ENCODE assay signal across 22 cellular contexts in the genomic region with DNA sequence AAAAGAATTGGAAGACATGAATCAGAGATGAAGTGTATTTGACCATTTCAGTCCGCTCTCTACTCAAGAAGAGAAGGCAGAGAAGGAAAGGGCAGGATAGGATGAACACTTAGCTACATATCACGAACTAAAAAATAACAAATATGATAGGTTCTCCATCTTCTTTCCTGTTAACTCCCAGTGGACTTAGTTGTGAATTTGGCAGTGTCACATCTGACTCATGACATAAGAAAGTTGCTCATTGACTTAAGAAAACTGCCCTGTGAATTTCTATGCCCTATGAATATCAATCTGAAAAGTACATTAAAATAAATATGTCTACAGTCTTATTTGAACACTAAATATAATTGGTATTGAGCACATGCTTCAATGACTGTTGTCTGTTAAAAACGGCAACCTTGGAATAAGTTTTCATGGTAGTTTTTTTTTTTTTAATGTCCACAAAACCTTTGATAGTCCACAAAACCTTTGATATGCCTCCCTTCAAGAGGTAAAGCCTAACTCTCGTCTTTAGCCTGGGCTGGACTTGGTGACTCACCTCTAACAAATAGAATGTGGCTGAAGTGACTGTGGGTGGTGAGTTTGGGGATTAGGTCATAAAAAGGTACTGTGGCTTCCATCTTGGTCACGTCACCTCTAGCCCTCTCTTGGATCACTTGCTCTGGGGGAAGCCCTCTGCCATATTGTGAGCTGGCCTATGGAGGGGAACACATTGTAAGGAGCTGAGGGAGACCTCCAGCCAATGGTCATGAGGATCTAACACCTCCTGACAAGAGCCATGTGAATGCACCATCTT.
DNase-seq lines count a peak whose midpoint lies in the region; ATAC-seq and TF ChIP-seq lines count a peak whose summit lies in the region.
"Had no signal": no experiment of that assay in that cellular context is flagged by ENCODE, and none has a peak within 500 bp of the region (broad histone marks: within the 10 kb centered on the region; RNA-seq: fewer than 3 reads in every experiment).

No MANE protein-coding gene starts in this region.

- TF ChIP-seq CTCF in mammary epithelial cell (conservative IDR thresholded peaks at IDR 0.05 in 1 of 2, IDR thresholded peaks at IDR 0.05 in 1 of 2; ENCODE audit: extremely low read depth in 1 of 2, insufficient read depth in 1 of 2, low read depth in 1 of 2, low read length in 2 of 2) = no peak
- TF ChIP-seq CTCF in MCF 10A (IDR thresholded peaks at IDR 0.05; ENCODE audit: unreplicated experiment) = no peak
- TF ChIP-seq CTCF in fibroblast of pulmonary artery (IDR thresholded peaks at IDR 0.05; ENCODE audit: low read length, missing control alignments) = no peak

- H3K36me3 ChIP-seq in mammary epithelial cell (ENCODE audit: insufficient read depth, low read length) = no peaks in the 10 kb centered on the region

- peaks cover 59% of the 10 kb centered on the region for H3K27me3 Mint-ChIP-seq in MCF 10A (ENCODE audit: insufficient read depth, unreplicated experiment)
- peaks cover 6% of the 10 kb centered on the region for H3K27me3 Mint-ChIP-seq in activated T-helper 17 cell treated with anti-CD3 and anti-CD28 coated beads, Interleukin-2, amount 50 U/mL, for 72 hours

- no peak overlapping the region for H3K27ac Mint-ChIP-seq in MCF 10A (ENCODE audit: low read depth, unreplicated experiment)
- no peak overlapping the region for H3K27ac Mint-ChIP-seq in activated T-helper 17 cell treated with anti-CD3 and anti-CD28 coated beads, Interleukin-2, amount 50 U/mL, for 72 hours
- H3K27ac Mint-ChIP-seq: activated naive CD8-positive, alpha-beta T cell; natural killer cell treated with Interleukin-12 subunit alpha and Interleukin-12 subunit beta and Interleukin-15 and Interleukin-18, amount 100 ng/mL, for 72 hours had no signal

- no peaks in the 10 kb centered on the region for H3K9me3 Mint-ChIP-seq in MCF 10A (ENCODE audit: unreplicated experiment)
- H3K9me3 Mint-ChIP-seq in activated T-helper 17 cell treated with anti-CD3 and anti-CD28 coated beads, Interleukin-2, amount 50 U/mL, for 72 hours = no peaks in the 10 kb centered on the region
- H3K9me3 Mint-ChIP-seq: natural killer cell treated with Interleukin-12 subunit alpha and Interleukin-12 subunit beta and Interleukin-15 and Interleukin-18, amount 100 ng/mL, for 72 hours had no signal

- H2AFZ ChIP-seq in mammary epithelial cell (ENCODE audit: low read depth, low read length) = peak overlapping the region; percentile 14
- H2AFZ ChIP-seq: parathyroid adenoma had no signal

- DNase-seq in mammary epithelial cell (peak; percentile 19), MCF 10A (ENCODE audit: unreplicated experiment) (no peak), fibroblast of pulmonary artery (ENCODE audit: low read depth) (peak; percentile 58), stromal cell of bone marrow (ENCODE audit: low read depth) (peak; percentile 64), OCI-M1 (lab: John Stamatoyannopoulos, UW) (no peak), pons (ENCODE audit: low spot score) (no peak)
- no peak for DNase-seq in activated CD4-positive, alpha-beta T cell treated with anti-CD3 and anti-CD28 coated beads, Interleukin-2, amount 50 U/mL, for 48 hours
- DNase-seq: COR-L47; effector CD8-positive, alpha-beta T cell; KG1; midbrain; NCI-H1694; NCI-H82; SHP77 treated with DMSO at 0.1 percent for 48 hours; substantia nigra had no signal

- 67% methylated on average over 5 of the region's 5 CpGs for WGBS in mammary epithelial cell (ENCODE audit: low coverage, missing lambda C conversion rate)

- H3K4me3 ChIP-seq in mammary epithelial cell (replicated peaks in 1 of 3; ENCODE audit: insufficient read depth in 1 of 3, low read depth in 2 of 3, low read length in 3 of 3) (no peak overlapping the region), fibroblast of pulmonary artery (replicated peaks; ENCODE audit: low read depth, low read length) (no peak overlapping the region)
- H3K4me3 ChIP-seq: A549 had no signal

- no peak overlapping the region for H3K4me3 Mint-ChIP-seq in MCF 10A (ENCODE audit: unreplicated experiment)
- H3K4me3 Mint-ChIP-seq in activated T-helper 17 cell treated with anti-CD3 and anti-CD28 coated beads, Interleukin-2, amount 50 U/mL, for 72 hours = no peak overlapping the region
- H3K4me3 Mint-ChIP-seq: activated naive CD8-positive, alpha-beta T cell; natural killer cell treated with Interleukin-12 subunit alpha and Interleukin-12 subunit beta and Interleukin-15 and Interleukin-18, amount 100 ng/mL, for 72 hours had no signal

- H3K79me2 ChIP-seq in mammary epithelial cell (ENCODE audit: insufficient read depth, low read length) = no peaks in the 10 kb centered on the region
- H3K79me2 ChIP-seq: parathyroid adenoma had no signal

- dilution Hi-C loops in mammary epithelial cell (cut with HindIII; ENCODE audit: low sequenced_read_pairs) = no loop called here

- H3K4me1 Mint-ChIP-seq in MCF 10A (ENCODE audit: insufficient read depth, unreplicated experiment) = peaks cover 8% of the 10 kb centered on the region
- no peaks in the 10 kb centered on the region for H3K4me1 Mint-ChIP-seq in activated T-helper 17 cell treated with anti-CD3 and anti-CD28 coated beads, Interleukin-2, amount 50 U/mL, for 72 hours

- H3K9me3 ChIP-seq in mammary epithelial cell (replicated peaks; ENCODE audit: insufficient read depth, low read length) = no peaks in the 10 kb centered on the region
- H3K9me3 ChIP-seq: A549 had no signal

- ATAC-seq in activated T-helper 17 cell treated with anti-CD3 and anti-CD28 coated beads, Interleukin-2, amount 50 U/mL, for 72 hours (replicated peaks) = peak; percentile 79
- ATAC-seq: A549; left lobe of liver; natural killer cell treated with Interleukin-12 subunit alpha and Interleukin-12 subunit beta and Interleukin-15 and Interleukin-18, amount 100 ng/mL, for 72 hours; sciatic nerve had no signal

- H3K27ac ChIP-seq in mammary epithelial cell (ENCODE audit: insufficient read depth, low read depth, low read length) = no peak overlapping the region
- H3K27ac ChIP-seq: A549, parathyroid adenoma had no signal

- H3K27me3 ChIP-seq in mammary epithelial cell (ENCODE audit: insufficient read depth, low read length) = no peaks in the 10 kb centered on the region

- CTCF ChIA-PET in mammary epithelial cell (lab: Charles Lee; ENCODE audit: low non-redundant PET) (no interaction called here), MCF 10A (lab: Yijun Ruan, JAX) (interaction anchor here (1.2 kb wide), 1 partner anchor 21 kb away, joined by 5 read pairs; no protein-coding TSS in a partner anchor)

- BruUV-seq in mammary epithelial cell (replicated peaks; lab: Mats Ljungman, UMichigan) = no TSS peak
- BruUV-seq in MCF 10A (replicated peaks; lab: Mats Ljungman, UMichigan) = no TSS peak

- POLR2A ChIA-PET in MCF 10A (lab: Yijun Ruan, JAX) = interaction anchor here (1.0 kb wide), 1 partner anchor 14 kb away, joined by 3 read pairs; no protein-coding TSS in a partner anchor

- H4K20me1 ChIP-seq in mammary epithelial cell (ENCODE audit: insufficient read depth, low read length) = no peaks in the 10 kb centered on the region

- intact Hi-C loops in mammary epithelial cell (cut with micrococcal nuclease) (no loop called here), MCF 10A (cut with micrococcal nuclease) (no loop called here)

- in situ Hi-C loops in mammary epithelial cell (cut with MboI; ENCODE audit: low sequenced_read_pairs in 2 of 2) = no loop called here

- H3K9ac ChIP-seq in mammary epithelial cell (ENCODE audit: insufficient read depth, low read length) = no peak overlapping the region
- H3K9ac ChIP-seq: parathyroid adenoma had no signal

- peaks cover 15% of the 10 kb centered on the region for H3K4me1 ChIP-seq in mammary epithelial cell (ENCODE audit: insufficient read depth, low read length)
- H3K4me1 ChIP-seq: A549, parathyroid adenoma had no signal

- H3K4me2 ChIP-seq in mammary epithelial cell (ENCODE audit: insufficient read depth, low read depth, low read length) = no peak overlapping the region
- H3K4me2 ChIP-seq: A549 had no signal

- no peaks in the 10 kb centered on the region for H3K36me3 Mint-ChIP-seq in MCF 10A (ENCODE audit: insufficient read depth, unreplicated experiment)
- H3K36me3 Mint-ChIP-seq in activated T-helper 17 cell treated with anti-CD3 and anti-CD28 coated beads, Interleukin-2, amount 50 U/mL, for 72 hours (ENCODE audit: low read depth) = no peaks in the 10 kb centered on the region
- H3K36me3 Mint-ChIP-seq: activated naive CD8-positive, alpha-beta T cell; natural killer cell treated with Interleukin-12 subunit alpha and Interleukin-12 subunit beta and Interleukin-15 and Interleukin-18, amount 100 ng/mL, for 72 hours had no signal

Comparison
In these comparisons a context has a peak if more than half of its experiments do, and no peak if none do; other contexts are left out.
1. DNase-seq: peak in mammary epithelial cell (single experiment), fibroblast of pulmonary artery (single experiment) and stromal cell of bone marrow (single experiment); none in MCF 10A (single experiment), activated CD4-positive, alpha-beta T cell treated with anti-CD3 and anti-CD28 coated beads, Interleukin-2, amount 50 U/mL, for 48 hours (0 of 2), OCI-M1 (single experiment) and pons (single experiment).